Comparison of ENCODE assay signal across 22 cellular contexts in the genomic region with DNA sequence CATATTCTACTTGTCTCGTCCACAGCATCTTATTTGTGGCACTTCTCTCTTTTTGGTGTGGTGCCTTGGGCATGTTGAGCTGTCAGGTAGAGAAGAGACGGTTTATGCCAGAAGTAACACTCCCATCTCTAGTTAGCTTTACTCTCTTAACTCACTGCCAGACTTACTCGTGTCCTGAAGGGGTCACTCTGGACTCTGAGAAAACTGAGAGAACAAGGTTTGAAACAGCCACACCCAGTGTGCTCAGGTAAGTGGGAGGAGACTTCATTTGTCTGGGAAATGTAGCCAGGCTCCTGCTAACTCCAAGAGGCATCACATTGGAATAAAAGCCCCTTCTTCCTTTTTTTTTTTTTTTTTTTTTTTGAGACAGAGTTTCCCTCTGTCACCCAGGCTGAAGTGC.
DNase-seq lines count a peak whose midpoint lies in the region; ATAC-seq, FAIRE-seq and TF ChIP-seq lines count a peak whose summit lies in the region.
"Had no signal": no experiment of that assay in that cellular context is flagged by ENCODE, and none has a peak within 500 bp of the region (broad histone marks: within the 10 kb centered on the region; RNA-seq: fewer than 3 reads in every experiment).

No MANE protein-coding gene starts in this region.

- H3K9me3 Mint-ChIP-seq in MCF 10A (ENCODE audit: unreplicated experiment), result no peaks in the 10 kb centered on the region
- H3K9me3 Mint-ChIP-seq: H9 had no signal

- H3K27me3 ChIP-seq in breast epithelium, result no peaks in the 10 kb centered on the region
- H3K27me3 ChIP-seq in RWPE2 (ENCODE audit: insufficient read depth, poor library complexity, severe bottlenecking), result no peaks in the 10 kb centered on the region
- H3K27me3 ChIP-seq: BLaER1 had no signal

- H3K9me3 ChIP-seq in breast epithelium (no peaks in the 10 kb centered on the region), RWPE2 (ENCODE audit: severe bottlenecking) (no peaks in the 10 kb centered on the region), kidney (ENCODE audit: control insufficient read depth in 1 of 2, low read length in 2 of 2) (no peaks in the 10 kb centered on the region)
- H3K9me3 ChIP-seq: BLaER1 had no signal

- TF ChIP-seq POLR2A in breast epithelium (IDR thresholded peaks at IDR 0.05), result no peak

- no peak overlapping the region for H3K4me3 Mint-ChIP-seq in MCF 10A (ENCODE audit: unreplicated experiment)
- H3K4me3 Mint-ChIP-seq: CD4-positive, CD25-positive, alpha-beta regulatory T cell; CD8-positive, alpha-beta memory T cell; H9 had no signal

- no peak overlapping the region for H3K27ac ChIP-seq in breast epithelium
- no peak overlapping the region for H3K27ac ChIP-seq in RWPE2 (ENCODE audit: poor library complexity, severe bottlenecking)
- no peak overlapping the region for H3K27ac ChIP-seq in kidney (ENCODE audit: low read depth in 2 of 2, low read length in 2 of 2)
- H3K27ac ChIP-seq: BLaER1 had no signal

- no peaks in the 10 kb centered on the region for H3K4me1 ChIP-seq in breast epithelium
- H3K4me1 ChIP-seq in RWPE2 (ENCODE audit: insufficient read depth, poor library complexity, severe bottlenecking), result peaks cover 4% of the 10 kb centered on the region
- H3K4me1 ChIP-seq in kidney (ENCODE audit: control insufficient read depth in 1 of 2, insufficient read depth in 1 of 2, low read depth in 1 of 2, low read length in 2 of 2), result no peaks in the 10 kb centered on the region
- H3K4me1 ChIP-seq: BLaER1 had no signal

- no peaks in the 10 kb centered on the region for H3K27me3 Mint-ChIP-seq in MCF 10A (ENCODE audit: insufficient read depth, unreplicated experiment)

- POLR2A ChIA-PET in MCF 10A (lab: Yijun Ruan, JAX), result interaction anchor here (0.7 to 1.6 kb wide), 3 partner anchors 10 to 44 kb away, joined by 3 to 4 read pairs (median 4); no protein-coding TSS in a partner anchor

- no peak for FAIRE-seq in kidney (lab: Jason Lieb, UNC)
- FAIRE-seq: GM12878, H1, HTR-8/SVneo had no signal

- ATAC-seq in RWPE2 (ENCODE audit: low read depth) (peak; percentile 74), GM19324 (IDR thresholded peaks at IDR 0.05; ENCODE audit: low FRiP score, unreplicated experiment) (no peak)
- ATAC-seq: GM12878 had no signal

- H3K36me3 Mint-ChIP-seq in MCF 10A (ENCODE audit: insufficient read depth, unreplicated experiment), result no peaks in the 10 kb centered on the region
- H3K36me3 Mint-ChIP-seq: CD4-positive, CD25-positive, alpha-beta regulatory T cell; CD8-positive, alpha-beta memory T cell had no signal

- no peak overlapping the region for H3K9ac ChIP-seq in kidney (ENCODE audit: low read length in 2 of 2)
- H3K9ac ChIP-seq: BLaER1 had no signal

- DNase-seq in MCF 10A (ENCODE audit: unreplicated experiment) (peak; percentile 64), breast epithelium (ENCODE audit: low spot score in 2 of 2) (no peak), NCI-H146 treated with DMSO at 0.1 percent for 48 hours (lab: John Stamatoyannopoulos, UW; ENCODE audit: unreplicated experiment) (peak; percentile 59), RWPE2 (ENCODE audit: low spot score) (no peak), kidney (no peak), NCI-H1930 (lab: John Stamatoyannopoulos, UW) (no peak)
- no peak for DNase-seq in activated naive CD4-positive, alpha-beta T cell treated with Interleukin-2 at 50 U/mL for 16 hours
- DNase-seq: 8988T; CD4-positive, CD25-positive, alpha-beta regulatory T cell; CD8-positive, alpha-beta memory T cell; COR-L47; DMS 273 treated with DMSO at 0.1 percent for 48 hours; DMS53; DND-41; EL; H9; IMR-90 had no signal

- no peaks in the 10 kb centered on the region for H3K4me1 Mint-ChIP-seq in MCF 10A (ENCODE audit: insufficient read depth, unreplicated experiment)
- H3K4me1 Mint-ChIP-seq: CD8-positive, alpha-beta memory T cell had no signal

- no TSS peak for BruUV-seq in MCF 10A (replicated peaks; lab: Mats Ljungman, UMichigan)

- TF ChIP-seq CTCF in MCF 10A (IDR thresholded peaks at IDR 0.05; ENCODE audit: unreplicated experiment), result no peak
- TF ChIP-seq CTCF in breast epithelium (IDR thresholded peaks at IDR 0.05), result no peak
- TF ChIP-seq CTCF in RWPE2 (IDR thresholded peaks at IDR 0.05; ENCODE audit: poor library complexity, severe bottlenecking), result peak; percentile 22
- peak; percentile 8 for TF ChIP-seq CTCF in kidney (IDR thresholded peaks at IDR 0.05; ENCODE audit: borderline replicate concordance, extremely low read depth, insufficient read depth)

- no peak overlapping the region for H3K27ac Mint-ChIP-seq in MCF 10A (ENCODE audit: low read depth, unreplicated experiment)
- H3K27ac Mint-ChIP-seq: CD4-positive, CD25-positive, alpha-beta regulatory T cell had no signal

- intact Hi-C loops in MCF 10A (cut with micrococcal nuclease), result no loop called here
- intact Hi-C loops in breast epithelium (cut with DNase I; ENCODE audit: low total_unique reads), result no loop called here
- intact Hi-C loops in kidney (cut with DNase I), result no loop called here

- CTCF ChIA-PET in MCF 10A (lab: Yijun Ruan, JAX), result interaction anchor here (0.6 to 1.0 kb wide), 6 partner anchors 8 to 181 kb away, joined by 3 to 5 read pairs (median 3); no protein-coding TSS in a partner anchor

- H3K4me3 ChIP-seq in breast epithelium, result no peak overlapping the region
- H3K4me3 ChIP-seq in RWPE2 (ENCODE audit: severe bottlenecking), result no peak overlapping the region
- H3K4me3 ChIP-seq in kidney (ENCODE audit: low read length in 2 of 2), result no peak overlapping the region
- H3K4me3 ChIP-seq: BLaER1, GM12878 had no signal

- H3K36me3 ChIP-seq in breast epithelium (no peaks in the 10 kb centered on the region), RWPE2 (ENCODE audit: low read depth) (no peaks in the 10 kb centered on the region), kidney (ENCODE audit: control insufficient read depth in 1 of 2, insufficient read depth in 2 of 2, low read length in 2 of 2) (no peaks in the 10 kb centered on the region)
- H3K36me3 ChIP-seq: BLaER1 had no signal

Comparison
In these comparisons a context has a peak if more than half of its experiments do, and no peak if none do; other contexts are left out.
1. DNase-seq: peak in MCF 10A (single experiment) and NCI-H146 treated with DMSO at 0.1 percent for 48 hours (single experiment); none in breast epithelium (0 of 2), RWPE2 (single experiment), kidney (single experiment), activated naive CD4-positive, alpha-beta T cell treated with Interleukin-2 at 50 U/mL for 16 hours (single experiment) and NCI-H1930 (0 of 2).
2. CTCF ChIP-seq: peak in RWPE2 (single experiment) and kidney (single experiment); none in MCF 10A (single experiment) and breast epithelium (0 of 3).